12 cellular contexts compared by ENCODE assay signal in genomic region chr2:174599310-174599941, GRCh38. TPM values are rescaled to one million over a fixed set of nuclear protein-coding genes. Genes with fewer than 3 reads are reported as not detected.
DNase-seq lines count a peak whose midpoint lies in the region; ATAC-seq, FAIRE-seq and TF ChIP-seq lines count a peak whose summit lies in the region.
"Had no signal": no experiment of that assay in that cellular context is flagged by ENCODE, and none has a peak within 500 bp of the region (broad histone marks: within the 10 kb centered on the region; RNA-seq: fewer than 3 reads in every experiment).

No MANE protein-coding gene starts in this region.

- TF ChIP-seq CTCF in CD4-positive, alpha-beta T cell (IDR thresholded peaks at IDR 0.05) = no peak

- CTCF ChIA-PET in CD4-positive, alpha-beta T cell (lab: Charles Lee) = interaction anchor here (8.3 to 15.8 kb wide), 2 partner anchors 20 to 88 kb away, joined by 40 to 243 read pairs; no protein-coding TSS in a partner anchor

- H3K27ac Mint-ChIP-seq in CD4-positive, alpha-beta T cell = peak overlapping the region; percentile 95
- H3K27ac Mint-ChIP-seq in activated naive CD8-positive, alpha-beta T cell treated with anti-CD3 and anti-CD28 coated beads, Interleukin-2, amount 10 ng/mL, durations not matched to agents 7 days and 5 days = peak overlapping the region; percentile 99
- peak overlapping the region; percentile 95 to 98 for H3K27ac Mint-ChIP-seq in natural killer cell treated with Interleukin-12 subunit alpha and Interleukin-12 subunit beta and Interleukin-15 and Interleukin-18, amount 100 ng/mL, for 72 hours

- peak; percentile 86 for FAIRE-seq in GM19239 (lab: Jason Lieb, UNC)

- ATAC-seq in CD4-positive, alpha-beta T cell (ENCODE audit: poor library complexity) = no peak
- ATAC-seq in activated naive CD8-positive, alpha-beta T cell treated with anti-CD3 and anti-CD28 coated beads, Interleukin-2, amount 10 ng/mL, durations not matched to agents 7 days and 5 days (ENCODE audit: low read depth) = no peak
- no peak for ATAC-seq in natural killer cell treated with Interleukin-12 subunit alpha and Interleukin-12 subunit beta and Interleukin-15 and Interleukin-18, amount 100 ng/mL, for 72 hours
- ATAC-seq in HG03095 (IDR thresholded peaks at IDR 0.05; ENCODE audit: unreplicated experiment) = no peak

- intact Hi-C loops in CD4-positive, alpha-beta T cell (cut with DNase I, micrococcal nuclease) = no loop called here

- H3K36me3 Mint-ChIP-seq in CD4-positive, alpha-beta T cell (ENCODE audit: low read depth) = peaks cover 40% of the 10 kb centered on the region
- H3K36me3 Mint-ChIP-seq in activated naive CD8-positive, alpha-beta T cell treated with anti-CD3 and anti-CD28 coated beads, Interleukin-2, amount 10 ng/mL, durations not matched to agents 7 days and 5 days = peaks cover 41% of the 10 kb centered on the region
- H3K36me3 Mint-ChIP-seq in natural killer cell treated with Interleukin-12 subunit alpha and Interleukin-12 subunit beta and Interleukin-15 and Interleukin-18, amount 100 ng/mL, for 72 hours = peaks cover 25% of the 10 kb centered on the region

- H3K9me3 Mint-ChIP-seq in CD4-positive, alpha-beta T cell = no peaks in the 10 kb centered on the region
- H3K9me3 Mint-ChIP-seq in activated naive CD8-positive, alpha-beta T cell treated with anti-CD3 and anti-CD28 coated beads, Interleukin-2, amount 10 ng/mL, durations not matched to agents 7 days and 5 days = no peaks in the 10 kb centered on the region
- no peaks in the 10 kb centered on the region for H3K9me3 Mint-ChIP-seq in natural killer cell treated with Interleukin-12 subunit alpha and Interleukin-12 subunit beta and Interleukin-15 and Interleukin-18, amount 100 ng/mL, for 72 hours

- peaks cover 63% of the 10 kb centered on the region for H3K4me1 Mint-ChIP-seq in CD4-positive, alpha-beta T cell (ENCODE audit: low read depth)
- H3K4me1 Mint-ChIP-seq in activated naive CD8-positive, alpha-beta T cell treated with anti-CD3 and anti-CD28 coated beads, Interleukin-2, amount 10 ng/mL, durations not matched to agents 7 days and 5 days = peaks cover 61% of the 10 kb centered on the region
- peaks cover 46 to 77% of the 10 kb centered on the region in 2 donors for H3K4me1 Mint-ChIP-seq in natural killer cell treated with Interleukin-12 subunit alpha and Interleukin-12 subunit beta and Interleukin-15 and Interleukin-18, amount 100 ng/mL, for 72 hours (ENCODE audit: low read depth in 2 of 2)

- H3K4me3 Mint-ChIP-seq in CD4-positive, alpha-beta T cell = peak overlapping the region; percentile 98
- H3K4me3 Mint-ChIP-seq in activated naive CD8-positive, alpha-beta T cell treated with anti-CD3 and anti-CD28 coated beads, Interleukin-2, amount 10 ng/mL, durations not matched to agents 7 days and 5 days = peak overlapping the region; percentile 45
- peak overlapping the region; percentile 88 for H3K4me3 Mint-ChIP-seq in natural killer cell treated with Interleukin-12 subunit alpha and Interleukin-12 subunit beta and Interleukin-15 and Interleukin-18, amount 100 ng/mL, for 72 hours

- no peaks in the 10 kb centered on the region for H3K9me3 ChIP-seq in CD4-positive, alpha-beta T cell (ENCODE audit: control insufficient read depth, low read length)
- H3K9me3 ChIP-seq: Caco-2 had no signal

- peak overlapping the region; percentile 91 for H3K27ac ChIP-seq in CD4-positive, alpha-beta T cell (ENCODE audit: low read depth, low read length)

- POLR2A ChIA-PET in CD4-positive, alpha-beta T cell (lab: Charles Lee) = interaction anchor here (0.7 to 3.2 kb wide), 9 partner anchors 8 to 107 kb away, joined by 3 to 17 read pairs (median 3); no protein-coding TSS in a partner anchor
- POLR2A ChIA-PET in activated naive CD8-positive, alpha-beta T cell treated with anti-CD3 and anti-CD28 coated beads, Interleukin-2, amount 10 ng/mL, durations not matched to agents 7 days and 5 days (lab: Charles Lee) = interaction anchor here (0.6 to 10.5 kb wide), 4 partner anchors 9 to 83 kb away, joined by 3 to 214 read pairs (median 59); no protein-coding TSS in a partner anchor

- no peak for DNase-seq in CD4-positive, alpha-beta T cell
- DNase-seq in GM19239 (ENCODE audit: insufficient read length, low spot score) (no peak), RKO (ENCODE audit: low spot score) (no peak), NCI-H69 (lab: John Stamatoyannopoulos, UW) (no peak)
- DNase-seq in activated naive CD8-positive, alpha-beta T cell treated with anti-CD3 and anti-CD28 coated beads, Interleukin-2, amount 10 ng/mL, durations not matched to agents 7 days and 5 days = no peak
- no peak for DNase-seq in natural killer cell treated with Interleukin-12 subunit alpha and Interleukin-12 subunit beta and Interleukin-15 and Interleukin-18, amount 100 ng/mL, for 72 hours (ENCODE audit: low spot score)
- DNase-seq in activated CD4-positive, CD25-positive, alpha-beta regulatory T cell treated with anti-CD3 and anti-CD28 coated beads, Interleukin-2, amount 50 U/mL, for 72 hours = no peak
- DNase-seq: anterior cingulate cortex, Caco-2, hippocampal formation, NCI-H510A treated with DMSO at 0.1 percent for 48 hours had no signal

- no peaks in the 10 kb centered on the region for H3K27me3 ChIP-seq in CD4-positive, alpha-beta T cell (ENCODE audit: control insufficient read depth, insufficient read depth, low read length)

- H3K27me3 Mint-ChIP-seq in CD4-positive, alpha-beta T cell = no peaks in the 10 kb centered on the region
- no peaks in the 10 kb centered on the region for H3K27me3 Mint-ChIP-seq in activated naive CD8-positive, alpha-beta T cell treated with anti-CD3 and anti-CD28 coated beads, Interleukin-2, amount 10 ng/mL, durations not matched to agents 7 days and 5 days
- H3K27me3 Mint-ChIP-seq in natural killer cell treated with Interleukin-12 subunit alpha and Interleukin-12 subunit beta and Interleukin-15 and Interleukin-18, amount 100 ng/mL, for 72 hours = no peaks in the 10 kb centered on the region

RNA-seq across cellular contexts. Expression of gene WIPF1, which starts 1.8 kb away (rescaled TPM):
- 100 to 1,000 TPM; 237 to 264 TPM for total RNA-seq in CD4-positive, alpha-beta T cell
- total RNA-seq in activated naive CD8-positive, alpha-beta T cell treated with anti-CD3 and anti-CD28 coated beads, Interleukin-2, amount 10 ng/mL, durations not matched to agents 7 days and 5 days = 100 to 1,000 TPM; 446 to 480 TPM
- total RNA-seq in natural killer cell treated with Interleukin-12 subunit alpha and Interleukin-12 subunit beta and Interleukin-15 and Interleukin-18, amount 100 ng/mL, for 72 hours = 100 to 1,000 TPM; 284 to 319 TPM

Comparison
In these comparisons a context has a peak if more than half of its experiments do, and no peak if none do; other contexts are left out.
1. H3K4me3 Mint-ChIP-seq: peak in every context shown above with its lines; median percentile 98 in CD4-positive, alpha-beta T cell; 88 in natural killer cell treated with Interleukin-12 subunit alpha and Interleukin-12 subunit beta and Interleukin-15 and Interleukin-18, amount 100 ng/mL, for 72 hours; 45 in activated naive CD8-positive, alpha-beta T cell treated with anti-CD3 and anti-CD28 coated beads, Interleukin-2, amount 10 ng/mL, durations not matched to agents 7 days and 5 days.